16 cellular contexts compared by ENCODE assay signal in genomic region chr14:72741836-72742681, GRCh38.
DNase-seq lines count a peak whose midpoint lies in the region; ATAC-seq, FAIRE-seq and TF ChIP-seq lines count a peak whose summit lies in the region.
"Had no signal": no experiment of that assay in that cellular context is flagged by ENCODE, and none has a peak within 500 bp of the region (broad histone marks: within the 10 kb centered on the region; RNA-seq: fewer than 3 reads in every experiment).

No MANE protein-coding gene starts in this region.

- H3K4me3 ChIP-seq in SK-N-SH (ENCODE audit: low read depth in 2 of 2, low read length in 1 of 2) = no peak overlapping the region
- H3K4me3 ChIP-seq in endothelial cell of umbilical vein (replicated peaks in 1 of 3; ENCODE audit: insufficient read depth in 1 of 3, low read depth in 1 of 3, low read length in 3 of 3) = no peak overlapping the region
- H3K4me3 ChIP-seq in osteoblast (ENCODE audit: insufficient read depth, low read length) = no peak overlapping the region
- H3K4me3 ChIP-seq: ascending aorta, lung, transverse colon had no signal

- H2AFZ ChIP-seq in SK-N-SH (ENCODE audit: low read depth) (no peak overlapping the region), endothelial cell of umbilical vein (ENCODE audit: low read depth, low read length) (peak overlapping the region; percentile 1), osteoblast (ENCODE audit: low read length) (no peak overlapping the region)

- TF ChIP-seq CTCF in SK-N-SH (IDR thresholded peaks at IDR 0.05) = no peak
- TF ChIP-seq CTCF in endothelial cell of umbilical vein (IDR thresholded peaks at IDR 0.05; ENCODE audit: extremely low read depth in 1 of 2, insufficient read depth in 1 of 2, low read depth in 1 of 2, low read length in 2 of 2) = no peak
- no peak for TF ChIP-seq CTCF in osteoblast (IDR thresholded peaks at IDR 0.05; ENCODE audit: extremely low read depth, low read depth, low read length)
- no peak for TF ChIP-seq CTCF in HFFc6 (IDR thresholded peaks at IDR 0.05)

- peak; percentile 31; the same call in 1 of the 2 replicates for TF ChIP-seq RAD21 in SK-N-SH (IDR thresholded peaks at IDR 0.05; ENCODE audit: low read length)

- H3K4me3 Mint-ChIP-seq in HFFc6 = no peak overlapping the region
- no peak overlapping the region for H3K4me3 Mint-ChIP-seq in T-helper 2 cell treated with Interferon-gamma antibody and Interleukin-4, amounts not matched to agents 5 μg/mL and 100 μg/mL, for 36 hours
- H3K4me3 Mint-ChIP-seq: natural killer cell treated with Interleukin-12 subunit alpha and Interleukin-12 subunit beta and Interleukin-15 and Interleukin-18, amount 100 ng/mL, for 72 hours; T-helper 17 cell had no signal

- CTCF ChIA-PET in SK-N-SH (lab: Yijun Ruan, JAX) (interaction anchor here (1.6 kb wide), 1 partner anchor 228 kb away, joined by 6 read pairs; no protein-coding TSS in a partner anchor), endothelial cell of umbilical vein (lab: Charles Lee) (interaction anchor here (0.6 to 2.1 kb wide), 4 partner anchors 17 to 228 kb away, joined by 3 to 5 read pairs (median 4); no protein-coding TSS in a partner anchor)

- no peak for TF ChIP-seq POLR2A in endothelial cell of umbilical vein (IDR thresholded peaks at IDR 0.05; ENCODE audit: low read depth, low read length)

- FAIRE-seq in endothelial cell of umbilical vein (lab: Jason Lieb, UNC) = peak; percentile 73

- H3F3A ChIP-seq in SK-N-SH (replicated peaks; ENCODE audit: insufficient read depth) = peaks cover 11% of the 10 kb centered on the region

- H3K4me1 Mint-ChIP-seq in HFFc6 (ENCODE audit: low read depth) = peaks cover 55% of the 10 kb centered on the region
- H3K4me1 Mint-ChIP-seq in T-helper 2 cell treated with Interferon-gamma antibody and Interleukin-4, amounts not matched to agents 5 μg/mL and 100 μg/mL, for 36 hours (ENCODE audit: low read depth) = no peaks in the 10 kb centered on the region

- H3K9ac ChIP-seq in SK-N-SH (no peak overlapping the region), endothelial cell of umbilical vein (replicated peaks; ENCODE audit: extremely low read depth, insufficient read depth, low read length) (no peak overlapping the region)

- POLR2A ChIA-PET in SK-N-SH (lab: Yijun Ruan, JAX) = interaction anchor here (0.5 kb wide), 1 partner anchor 161 kb away, joined by 4 read pairs; no protein-coding TSS in a partner anchor
- POLR2A ChIA-PET in endothelial cell of umbilical vein (lab: Charles Lee) = no interaction called here

- no peaks in the 10 kb centered on the region for H3K27me3 Mint-ChIP-seq in HFFc6 (ENCODE audit: insufficient read depth)
- peaks cover 2% of the 10 kb centered on the region for H3K27me3 Mint-ChIP-seq in T-helper 2 cell treated with Interferon-gamma antibody and Interleukin-4, amounts not matched to agents 5 μg/mL and 100 μg/mL, for 36 hours (ENCODE audit: low read depth)
- H3K27me3 Mint-ChIP-seq: natural killer cell treated with Interleukin-12 subunit alpha and Interleukin-12 subunit beta and Interleukin-15 and Interleukin-18, amount 100 ng/mL, for 72 hours had no signal

- dilution Hi-C loops in endothelial cell of umbilical vein (cut with MboI; ENCODE audit: extremely low pct_ligation_motif_present, low sequenced_read_pairs) = no loop called here

- peak; percentile 56 for DNase-seq in ELF-1 (ENCODE audit: low read depth, low spot score)
- DNase-seq in SK-N-SH = peak; percentile 86
- peak; percentile 46 for DNase-seq in endothelial cell of umbilical vein (ENCODE audit: low read depth, low spot score)
- peak; percentile 55 for DNase-seq in osteoblast (ENCODE audit: insufficient read length, low spot score, missing footprints)
- DNase-seq in HFFc6 = no peak
- no peak for DNase-seq in T-helper 2 cell treated with Interferon-gamma antibody and Interleukin-4, amounts not matched to agents 5 μg/mL and 100 μg/mL, for 36 hours (ENCODE audit: low spot score)
- DNase-seq in NCI-H1092 treated with DMSO at 0.1 percent for 48 hours (lab: John Stamatoyannopoulos, UW) = no peak
- DNase-seq: NCI-H1930, right cardiac atrium, T-helper 17 cell, transverse colon had no signal

- H3K9me3 ChIP-seq in SK-N-SH (no peaks in the 10 kb centered on the region), endothelial cell of umbilical vein (replicated peaks; ENCODE audit: control insufficient read depth, insufficient read depth, low read length) (no peaks in the 10 kb centered on the region), osteoblast (ENCODE audit: low read depth, low read length) (no peaks in the 10 kb centered on the region)
- H3K9me3 ChIP-seq: ascending aorta, transverse colon had no signal

- no peaks in the 10 kb centered on the region for H3K9me3 Mint-ChIP-seq in HFFc6
- no peaks in the 10 kb centered on the region for H3K9me3 Mint-ChIP-seq in T-helper 2 cell treated with Interferon-gamma antibody and Interleukin-4, amounts not matched to agents 5 μg/mL and 100 μg/mL, for 36 hours
- H3K9me3 Mint-ChIP-seq: activated T-helper 2 cell treated with anti-CD3 and anti-CD28 coated beads, Interferon-gamma antibody, Interleukin-2, Interleukin-4, amounts not matched to agents 10 μg/mL and 5 μg/mL and 100 μg/mL, durations not matched to agents 14 hours and 24 hours and 36 hours; natural killer cell treated with Interleukin-12 subunit alpha and Interleukin-12 subunit beta and Interleukin-15 and Interleukin-18, amount 100 ng/mL, for 72 hours had no signal

- TF ChIP-seq EP300 in SK-N-SH (IDR thresholded peaks at IDR 0.05; ENCODE audit: borderline replicate concordance in 1 of 2, low read depth in 1 of 2, low read length in 1 of 2) = peak in 1 of 2 experiments; percentile 85; a peak in 2 of 4 replicates

- no peaks in the 10 kb centered on the region for H3K9me1 ChIP-seq in endothelial cell of umbilical vein (replicated peaks; ENCODE audit: control insufficient read depth, extremely low read depth, insufficient read depth, low read length)

- WGBS in SK-N-SH (ENCODE audit: low lambda C conversion rate) = 71% methylated on average over 24 of the region's 33 CpGs

- no peaks in the 10 kb centered on the region for H4K20me1 ChIP-seq in SK-N-SH (ENCODE audit: insufficient read depth)
- no peaks in the 10 kb centered on the region for H4K20me1 ChIP-seq in endothelial cell of umbilical vein (replicated peaks; ENCODE audit: control insufficient read depth, extremely low read depth, insufficient read depth, low read length)
- no peaks in the 10 kb centered on the region for H4K20me1 ChIP-seq in osteoblast (ENCODE audit: insufficient read depth, low read length)

- ATAC-seq in HG02623 (IDR thresholded peaks at IDR 0.05; ENCODE audit: unreplicated experiment) = no peak
- ATAC-seq: T-helper 17 cell had no signal

- no TSS peak for BruUV-seq in endothelial cell of umbilical vein (replicated peaks; lab: Mats Ljungman, UMichigan)

- H3K4me2 ChIP-seq in SK-N-SH = no peak overlapping the region
- no peak overlapping the region for H3K4me2 ChIP-seq in endothelial cell of umbilical vein (ENCODE audit: insufficient read depth, low read length)
- H3K4me2 ChIP-seq in osteoblast (ENCODE audit: insufficient read depth, low read length) = no peak overlapping the region

- H3K9me2 ChIP-seq in SK-N-SH = no peaks in the 10 kb centered on the region

- H3K79me2 ChIP-seq in SK-N-SH (ENCODE audit: insufficient read depth) (no peaks in the 10 kb centered on the region), endothelial cell of umbilical vein (ENCODE audit: control insufficient read depth, insufficient read depth, low read length) (no peaks in the 10 kb centered on the region), osteoblast (ENCODE audit: insufficient read depth, low read length) (no peaks in the 10 kb centered on the region)

- H3K27ac Mint-ChIP-seq in HFFc6 = no peak overlapping the region
- H3K27ac Mint-ChIP-seq in T-helper 2 cell treated with Interferon-gamma antibody and Interleukin-4, amounts not matched to agents 5 μg/mL and 100 μg/mL, for 36 hours = no peak overlapping the region
- H3K27ac Mint-ChIP-seq: activated T-helper 2 cell treated with anti-CD3 and anti-CD28 coated beads, Interferon-gamma antibody, Interleukin-2, Interleukin-4, amounts not matched to agents 10 μg/mL and 5 μg/mL and 100 μg/mL, durations not matched to agents 14 hours and 24 hours and 36 hours; natural killer cell treated with Interleukin-12 subunit alpha and Interleukin-12 subunit beta and Interleukin-15 and Interleukin-18, amount 100 ng/mL, for 72 hours; T-helper 17 cell had no signal

- H3K36me3 Mint-ChIP-seq in HFFc6 (ENCODE audit: low read depth) = peaks cover 11% of the 10 kb centered on the region; the same call in 1 of the 2 replicates
- H3K36me3 Mint-ChIP-seq in T-helper 2 cell treated with Interferon-gamma antibody and Interleukin-4, amounts not matched to agents 5 μg/mL and 100 μg/mL, for 36 hours (ENCODE audit: low read depth) = no peaks in the 10 kb centered on the region
- H3K36me3 Mint-ChIP-seq: natural killer cell treated with Interleukin-12 subunit alpha and Interleukin-12 subunit beta and Interleukin-15 and Interleukin-18, amount 100 ng/mL, for 72 hours had no signal

- intact Hi-C loops in endothelial cell of umbilical vein (cut with micrococcal nuclease) = no loop called here

- no peaks in the 10 kb centered on the region for H3K36me3 ChIP-seq in SK-N-SH (replicated peaks in 1 of 2; ENCODE audit: control insufficient read depth in 1 of 2, insufficient read depth in 2 of 2, low read length in 1 of 2)
- no peaks in the 10 kb centered on the region for H3K36me3 ChIP-seq in endothelial cell of umbilical vein (ENCODE audit: control insufficient read depth in 2 of 2, extremely low read depth in 1 of 2, insufficient read depth in 2 of 2, low read length in 2 of 2)
- H3K36me3 ChIP-seq in osteoblast (ENCODE audit: insufficient read depth, low read length) = no peaks in the 10 kb centered on the region
- H3K36me3 ChIP-seq: ascending aorta, transverse colon had no signal

- H3K27ac ChIP-seq in SK-N-SH (ENCODE audit: low read depth in 2 of 2, low read length in 1 of 2) (peak overlapping the region in 1 of 2 experiments; percentile 88; a peak in 2 of 4 replicates), endothelial cell of umbilical vein (ENCODE audit: insufficient read depth, low read depth, low read length) (no peak overlapping the region), osteoblast (ENCODE audit: low read depth, low read length) (no peak overlapping the region)
- H3K27ac ChIP-seq: ascending aorta, transverse colon had no signal

- H3K27me3 ChIP-seq in SK-N-SH (ENCODE audit: insufficient read depth) (no peaks in the 10 kb centered on the region), endothelial cell of umbilical vein (ENCODE audit: control insufficient read depth in 2 of 2, insufficient read depth in 2 of 2, low read length in 2 of 2) (no peaks in the 10 kb centered on the region), osteoblast (ENCODE audit: insufficient read depth, low read length) (no peaks in the 10 kb centered on the region)
- H3K27me3 ChIP-seq: ascending aorta, transverse colon had no signal

- H3K4me1 ChIP-seq in SK-N-SH (ENCODE audit: control insufficient read depth in 1 of 2, insufficient read depth in 2 of 2, low read depth in 1 of 2, low read length in 1 of 2) (peaks cover 29 to 74% of the 10 kb centered on the region in 2 experiments), endothelial cell of umbilical vein (ENCODE audit: control insufficient read depth, extremely low read depth, insufficient read depth, low read length) (peaks cover 11% of the 10 kb centered on the region), osteoblast (ENCODE audit: insufficient read depth, low read length) (peaks cover 36% of the 10 kb centered on the region)
- H3K4me1 ChIP-seq: transverse colon had no signal

Comparison
In these comparisons a context has a peak if more than half of its experiments do, and no peak if none do; other contexts are left out.
1. DNase-seq: peak in ELF-1 (single experiment), SK-N-SH (single experiment), endothelial cell of umbilical vein (single experiment) and osteoblast (single experiment); none in HFFc6 (single experiment), T-helper 2 cell treated with Interferon-gamma antibody and Interleukin-4, amounts not matched to agents 5 μg/mL and 100 μg/mL, for 36 hours (single experiment) and NCI-H1092 treated with DMSO at 0.1 percent for 48 hours (single experiment).